8 cellular contexts compared by ENCODE assay signal in the genomic region with DNA sequence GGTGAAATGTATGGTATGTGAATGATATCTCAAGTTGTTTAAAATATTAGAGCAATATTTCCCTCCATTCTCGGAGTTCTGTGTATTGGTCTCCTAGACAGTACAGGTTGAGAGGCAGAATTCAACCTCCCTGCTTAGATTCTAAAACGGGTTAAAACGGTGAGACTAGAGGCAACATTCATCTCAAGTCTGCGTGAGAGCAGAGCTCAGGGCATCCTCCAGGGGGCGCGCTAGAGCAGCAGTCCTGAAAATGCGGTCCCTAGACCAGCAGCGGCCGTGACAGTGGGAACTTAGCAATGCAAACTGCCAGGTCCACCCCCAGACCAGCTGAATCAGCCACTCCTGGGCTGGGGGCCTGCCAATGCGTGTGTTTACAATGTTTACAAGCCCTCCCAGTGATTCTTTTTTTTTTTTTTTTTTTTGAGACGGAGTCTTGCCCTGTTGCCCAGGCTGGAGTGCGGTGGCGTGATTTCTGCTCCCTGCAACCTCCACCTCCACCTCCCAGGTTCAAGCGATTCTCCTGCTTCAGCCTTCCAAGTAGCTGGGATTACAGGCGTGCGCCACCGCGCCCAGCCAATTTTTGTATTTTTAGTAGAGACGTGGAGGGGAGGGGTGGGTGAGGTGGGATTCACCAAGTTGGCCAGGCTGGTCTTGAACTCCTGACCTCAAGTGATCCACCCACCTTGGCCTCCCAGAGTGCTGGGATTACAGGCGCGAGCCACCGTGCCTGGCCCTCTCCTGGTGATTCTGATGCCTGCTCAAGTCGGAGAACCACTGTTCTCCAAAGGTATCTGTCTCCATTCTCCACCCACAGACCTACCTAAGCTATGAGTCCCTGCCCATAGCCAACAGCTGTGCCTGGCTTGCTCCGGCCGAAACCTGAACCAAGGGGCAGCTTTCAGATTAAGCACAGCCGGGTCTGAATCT. TPM values are rescaled to one million over a fixed set of nuclear protein-coding genes. Genes with fewer than 3 reads are reported as not detected.
DNase-seq lines count a peak whose midpoint lies in the region; ATAC-seq, FAIRE-seq and TF ChIP-seq lines count a peak whose summit lies in the region.

No MANE protein-coding gene starts in this region.

- DNase-seq in AML-193 (lab: John Stamatoyannopoulos, UW) (peak; percentile 59 to 64), NCI-H146 (lab: John Stamatoyannopoulos, UW) (peak; percentile 51), bronchial epithelial cell (ENCODE audit: low read depth) (peak; percentile 51), kidney glomerular epithelial cell (lab: John Stamatoyannopoulos, UW) (peak; percentile 47)
- DNase-seq in activated CD4-positive, CD25-positive, alpha-beta regulatory T cell treated with anti-CD3 and anti-CD28 coated beads, Interleukin-2, amount 50 U/mL, for 72 hours, result peak; percentile 84
- DNase-seq in stimulated activated CD4-positive, alpha-beta T cell treated with anti-CD3 and anti-CD28 coated beads, Interleukin-4, amount 100 ng/mL, for 1 hour, result peak; percentile 86

- H3K27me3 ChIP-seq in bronchial epithelial cell (ENCODE audit: control insufficient read depth, insufficient read depth, low read length), result peaks cover 4% of the 10 kb centered on the region

- no peak overlapping the region for H3K4me3 ChIP-seq in bronchial epithelial cell (ENCODE audit: low read depth, low read length)

- TF ChIP-seq CTCF in bronchial epithelial cell (IDR thresholded peaks at IDR 0.05; ENCODE audit: insufficient read depth, low read length, severe bottlenecking), result peak; percentile 92

- ATAC-seq in GM19463 (IDR thresholded peaks at IDR 0.05; ENCODE audit: unreplicated experiment), result peak; percentile 76
- no peak for ATAC-seq in GM18858 (IDR thresholded peaks at IDR 0.05; ENCODE audit: unreplicated experiment)

- H3K36me3 ChIP-seq in bronchial epithelial cell (ENCODE audit: control insufficient read depth, insufficient read depth, low read length), result no peaks in the 10 kb centered on the region

- no peak for FAIRE-seq in bronchial epithelial cell (lab: Jason Lieb, UNC)

RNA-seq across cellular contexts. Expression of gene KLHL36, which starts 24.2 kb away (rescaled TPM):
- 78.7 and 83.0 TPM in 2 replicates for total RNA-seq in bronchial epithelial cell

RNA-seq across cellular contexts. Expression of gene USP10, which starts 27.3 kb away (rescaled TPM):
- total RNA-seq in bronchial epithelial cell, result 33.7 and 47.1 TPM in 2 replicates

RNA-seq across cellular contexts. Expression of gene COTL1, which starts 54.7 kb away (rescaled TPM):
- total RNA-seq in bronchial epithelial cell, result 35.3 and 43.4 TPM in 2 replicates
